In genomic region chr14:90827919-90828610, GRCh38 we compare ENCODE assay signal across 8 cellular contexts.
A peak's percentile ranks its signal among the peaks of the same experiment; 100 is the strongest.
DNase-seq lines count a peak whose midpoint lies in the region; ATAC-seq lines count a peak whose summit lies in the region.

No MANE protein-coding gene starts in this region.

- H3K27ac ChIP-seq in cingulate gyrus (ENCODE audit: low read depth, low read length), result peak overlapping the region; percentile 80

- ATAC-seq in GM19025 (IDR thresholded peaks at IDR 0.05; ENCODE audit: low read depth, unreplicated experiment), result peak; percentile 99
- peak; percentile 99 for ATAC-seq in HG03280 (IDR thresholded peaks at IDR 0.05; ENCODE audit: unreplicated experiment)

- DNase-seq in AG08395 (ENCODE audit: low spot score), result peak; percentile 99
- DNase-seq in NCI-H345 treated with DMSO at 0.1 percent for 48 hours (lab: John Stamatoyannopoulos, UW; ENCODE audit: unreplicated experiment), result peak; percentile 88
- DNase-seq in activated CD4-positive, alpha-beta T cell treated with anti-CD3 and anti-CD28 coated beads for 48 hours, result peak; percentile 94
- peak; percentile 91 for DNase-seq in kidney tubule cell (ENCODE audit: low spot score)
- peak; percentile 87 to 90 for DNase-seq in stimulated activated CD4-positive, alpha-beta T cell treated with anti-CD3 and anti-CD28 coated beads, Interleukin-15, amount 100 ng/mL, for 48 hours (ENCODE audit: low read depth in 2 of 2)

Comparison
In these comparisons a context has a peak if more than half of its experiments do, and no peak if none do; other contexts are left out.
1. Peak in every context shown above with its lines: DNase-seq, ATAC-seq and H3K27ac ChIP-seq.